8 cellular contexts compared by ENCODE assay signal in genomic region chr1:28886731-28887417, GRCh38. TPM values are rescaled to one million over a fixed set of nuclear protein-coding genes. Genes with fewer than 3 reads are reported as not detected.
A peak's percentile ranks its signal among the peaks of the same experiment; 100 is the strongest.
DNase-seq lines count a peak whose midpoint lies in the region; ATAC-seq and TF ChIP-seq lines count a peak whose summit lies in the region.

No MANE protein-coding gene starts in this region.

- peak in 2 of 7 experiments; percentile 2 to 33 for TF ChIP-seq CTCF in body of pancreas (IDR thresholded peaks at IDR 0.05)

- no peaks in the 10 kb centered on the region for H3K36me3 ChIP-seq in body of pancreas (replicated peaks in 1 of 2; ENCODE audit: insufficient read depth in 1 of 2, low read depth in 2 of 2)

- DNase-seq in GM04504 (ENCODE audit: low read depth) (peak; percentile 57), NCI-H2081 (lab: John Stamatoyannopoulos, UW) (peak; percentile 77 to 87), UCSD-AML1 (lab: John Stamatoyannopoulos, UW; ENCODE audit: unreplicated experiment) (peak; percentile 92), body of pancreas (peak; percentile 91 to 94 (median 92)), skeletal muscle cell (ENCODE audit: low read depth) (no peak)

- no peaks in the 10 kb centered on the region for H3K9me3 ChIP-seq in body of pancreas

- H3K27me3 ChIP-seq in body of pancreas, result no peaks in the 10 kb centered on the region

- ATAC-seq in HG02759 (IDR thresholded peaks at IDR 0.05; ENCODE audit: unreplicated experiment) (peak; percentile 77), body of pancreas (peak; percentile 83), HG03378 (IDR thresholded peaks at IDR 0.05; ENCODE audit: unreplicated experiment) (no peak)

- 1 to 12% methylated on average over 4 to 43 of the region's 43 CpGs for WGBS in body of pancreas, 2 donors

- H3K27ac ChIP-seq in body of pancreas, result peak overlapping the region; percentile 64 to 83 (median 75)

- intact Hi-C loops in body of pancreas (cut with DNase I), result no loop called here

- peaks cover 50% of the 10 kb centered on the region for H3K4me1 ChIP-seq in body of pancreas

- H3K4me3 ChIP-seq in body of pancreas (peak overlapping the region; percentile 73 to 85), iPS-11a (ENCODE audit: low read depth, low read length) (peak overlapping the region; percentile 66), skeletal muscle cell (ENCODE audit: low read depth, low read length) (peak overlapping the region; percentile 64)

- TF ChIP-seq POLR2A in body of pancreas (IDR thresholded peaks at IDR 0.05), result peak; percentile 74 to 84 (median 81)

RNA-seq across cellular contexts. Expression of gene EPB41, which starts 27.5 kb away (rescaled TPM):
- 10 to 100 TPM; 45.8 to 54.7 TPM for total RNA-seq in body of pancreas
